In genomic region chr3:124619887-124620599, GRCh38 we compare ENCODE assay signal across 9 cellular contexts.
DNase-seq lines count a peak whose midpoint lies in the region; ATAC-seq and TF ChIP-seq lines count a peak whose summit lies in the region.
"Had no signal": no experiment of that assay in that cellular context is flagged by ENCODE, and none has a peak within 500 bp of the region (broad histone marks: within the 10 kb centered on the region; RNA-seq: fewer than 3 reads in every experiment).

No MANE protein-coding gene starts in this region.

- H3K4me1 ChIP-seq in CD4-positive, alpha-beta memory T cell (ENCODE audit: insufficient read depth, low read length): peaks cover 23% of the 10 kb centered on the region
- peaks cover 0 to 63% (median 26%) of the 10 kb centered on the region in 4 donors for H3K4me1 ChIP-seq in right lobe of liver
- no peaks in the 10 kb centered on the region for H3K4me1 ChIP-seq in HAP-1
- H3K4me1 ChIP-seq in gastroesophageal sphincter: no peaks in the 10 kb centered on the region

- peak overlapping the region; percentile 62 to 95 (median 89) for H3K27ac Mint-ChIP-seq in CD4-positive, alpha-beta memory T cell

- no peak for TF ChIP-seq EP300 in gastroesophageal sphincter (IDR thresholded peaks at IDR 0.05)

- in situ Hi-C loops in SK-MEL-5 (cut with HindIII; ENCODE audit: low pct_unique_long_range_greater_than_20kb, low sequenced_read_pairs) (no loop called here), HAP-1 (cut with MboI; ENCODE audit: low sequenced_read_pairs) (no loop called here)

- H3K4me3 Mint-ChIP-seq in CD4-positive, alpha-beta memory T cell: peak overlapping the region; percentile 65 to 85 (median 80)
- H3K4me3 Mint-ChIP-seq: nephron had no signal

- peak overlapping the region; percentile 36 for H3K27ac ChIP-seq in CD4-positive, alpha-beta memory T cell (ENCODE audit: low read depth, low read length)
- H3K27ac ChIP-seq in right lobe of liver: peak overlapping the region; percentile 65 to 82 (median 71)
- no peak overlapping the region for H3K27ac ChIP-seq in gastroesophageal sphincter

- TF ChIP-seq CTCF in right lobe of liver (IDR thresholded peaks at IDR 0.05) (no peak), gastroesophageal sphincter (IDR thresholded peaks at IDR 0.05) (no peak)

- TF ChIP-seq POLR2A in right lobe of liver (IDR thresholded peaks at IDR 0.05) (no peak), gastroesophageal sphincter (IDR thresholded peaks at IDR 0.05) (no peak)

- H3K36me3 ChIP-seq in CD4-positive, alpha-beta memory T cell (ENCODE audit: insufficient read depth, low read length): no peaks in the 10 kb centered on the region
- H3K36me3 ChIP-seq in right lobe of liver (no peaks in the 10 kb centered on the region), HAP-1 (replicated peaks) (no peaks in the 10 kb centered on the region), gastroesophageal sphincter (no peaks in the 10 kb centered on the region)

- H3K27me3 Mint-ChIP-seq in CD4-positive, alpha-beta memory T cell: peaks cover 0 to 2% of the 10 kb centered on the region in 2 donors

- peaks cover 26 to 53% (median 33%) of the 10 kb centered on the region in 4 donors for H3K4me1 Mint-ChIP-seq in CD4-positive, alpha-beta memory T cell

- no peaks in the 10 kb centered on the region for H3K9me3 ChIP-seq in CD4-positive, alpha-beta memory T cell (ENCODE audit: control insufficient read depth in 1 of 2, low read length in 2 of 2)
- no peaks in the 10 kb centered on the region for H3K9me3 ChIP-seq in right lobe of liver
- no peaks in the 10 kb centered on the region for H3K9me3 ChIP-seq in HAP-1
- H3K9me3 ChIP-seq in gastroesophageal sphincter: no peaks in the 10 kb centered on the region

- CTCF ChIA-PET in CD4-positive, alpha-beta memory T cell (lab: Charles Lee; ENCODE audit: partially characterized antibody): interaction anchor here (0.7 to 2.9 kb wide), 7 partner anchors 13 to 71 kb away, joined by 3 to 18 read pairs (median 3); no protein-coding TSS in a partner anchor

- 38% methylated on average over 4 of the region's 4 CpGs for WGBS in right lobe of liver (ENCODE audit: insufficient coverage, low coverage, low lambda C conversion rate, missing lambda C conversion rate)
- 65 to 88% methylated on average over 2 to 4 of the region's 4 CpGs for WGBS in gastroesophageal sphincter (ENCODE audit: low coverage in 1 of 2), 2 donors

- intact Hi-C loops in CD4-positive, alpha-beta memory T cell (cut with micrococcal nuclease): loop anchor here (1.0 to 5.0 kb wide), 2 partner anchors 38 to 69 kb away; no protein-coding TSS in a partner anchor
- intact Hi-C loops in right lobe of liver (cut with DNase I): loop anchor here in 1 of 2 donors (5.0 kb wide), 1 partner anchor 67 kb away; no protein-coding TSS in a partner anchor

- peak in 3 of 5 donors; percentile 8 to 19 (median 18) for DNase-seq in CD4-positive, alpha-beta memory T cell
- DNase-seq in SK-MEL-5 (ENCODE audit: low read depth, low spot score) (peak; percentile 68), right lobe of liver (no peak), HAP-1 (ENCODE audit: low spot score in 2 of 2) (no peak), HCEC 1CT (no peak)

- H3K36me3 Mint-ChIP-seq in CD4-positive, alpha-beta memory T cell: no peaks in the 10 kb centered on the region

- peak overlapping the region; percentile 24 to 43 for H3K4me3 ChIP-seq in CD4-positive, alpha-beta memory T cell (ENCODE audit: low read length in 2 of 2)
- H3K4me3 ChIP-seq in right lobe of liver: no peak overlapping the region
- no peak overlapping the region for H3K4me3 ChIP-seq in HAP-1
- H3K4me3 ChIP-seq in gastroesophageal sphincter: no peak overlapping the region

- POLR2A ChIA-PET in CD4-positive, alpha-beta memory T cell (lab: Charles Lee; ENCODE audit: partially characterized antibody): interaction anchor here (0.7 to 0.9 kb wide), 3 partner anchors 8 to 36 kb away, joined by 3 read pairs; no protein-coding TSS in a partner anchor

- H3K9me3 Mint-ChIP-seq in CD4-positive, alpha-beta memory T cell: no peaks in the 10 kb centered on the region

- peak; percentile 62 for ATAC-seq in GM21390 (IDR thresholded peaks at IDR 0.05; ENCODE audit: unreplicated experiment)
- ATAC-seq in right lobe of liver: peak; percentile 37 to 51 (median 39)
- ATAC-seq in HG03108 (IDR thresholded peaks at IDR 0.05; ENCODE audit: unreplicated experiment): no peak
- no peak for ATAC-seq in gastroesophageal sphincter

- H3K27me3 ChIP-seq in CD4-positive, alpha-beta memory T cell (ENCODE audit: insufficient read depth, low read length): no peaks in the 10 kb centered on the region
- H3K27me3 ChIP-seq in right lobe of liver: no peaks in the 10 kb centered on the region
- H3K27me3 ChIP-seq in HAP-1 (ENCODE audit: low read depth): no peaks in the 10 kb centered on the region
- H3K27me3 ChIP-seq in gastroesophageal sphincter: no peaks in the 10 kb centered on the region

Comparison
In these comparisons a context has a peak if more than half of its experiments do, and no peak if none do; other contexts are left out.
1. DNase-seq: peak in CD4-positive, alpha-beta memory T cell (3 of 5) and SK-MEL-5 (single experiment); none in right lobe of liver (0 of 3), HAP-1 (0 of 2) and HCEC 1CT (single experiment).
2. H3K27ac ChIP-seq: peak in CD4-positive, alpha-beta memory T cell (single experiment) and right lobe of liver (3 of 3); none in gastroesophageal sphincter (0 of 4).
3. H3K4me3 ChIP-seq: peak in CD4-positive, alpha-beta memory T cell (2 of 2); none in right lobe of liver (0 of 3), HAP-1 (single experiment) and gastroesophageal sphincter (0 of 2).
4. ATAC-seq: peak in GM21390 (single experiment) and right lobe of liver (4 of 4); none in HG03108 (single experiment) and gastroesophageal sphincter (single experiment).